Comparison of ENCODE assay signal across 23 cellular contexts in genomic region chr1:1153874-1154273, GRCh38. TPM values are rescaled to one million over a fixed set of nuclear protein-coding genes. Genes with fewer than 3 reads are reported as not detected.
DNase-seq lines count a peak whose midpoint lies in the region; ATAC-seq and TF ChIP-seq lines count a peak whose summit lies in the region.
"Had no signal": no experiment of that assay in that cellular context is flagged by ENCODE, and none has a peak within 500 bp of the region (broad histone marks: within the 10 kb centered on the region; RNA-seq: fewer than 3 reads in every experiment).

No MANE protein-coding gene starts in this region.

- no peak overlapping the region for H3K27ac ChIP-seq in liver (ENCODE audit: low read depth in 1 of 2, low read length in 2 of 2)
- peak overlapping the region in 4 of 5 donors; percentile 7 to 52 (median 12) for H3K27ac ChIP-seq in stomach
- H3K27ac ChIP-seq in endodermal cell (ENCODE audit: low read depth, low read length) = no peak overlapping the region
- H3K27ac ChIP-seq: psoas muscle, upper lobe of left lung had no signal

- H3K36me3 ChIP-seq in liver (ENCODE audit: control insufficient read depth in 4 of 4, insufficient read depth in 3 of 4, low read depth in 1 of 4, low read length in 3 of 4) = no peaks in the 10 kb centered on the region
- H3K36me3 ChIP-seq in stomach = no peaks in the 10 kb centered on the region
- no peaks in the 10 kb centered on the region for H3K36me3 ChIP-seq in endodermal cell (ENCODE audit: control insufficient read depth, insufficient read depth, low read length)
- H3K36me3 ChIP-seq: upper lobe of left lung had no signal

- H3K4me1 ChIP-seq in liver (ENCODE audit: control insufficient read depth in 4 of 4, insufficient read depth in 4 of 4, low read length in 3 of 4) = peaks cover 4 to 13% (median 7%) of the 10 kb centered on the region in 4 donors
- H3K4me1 ChIP-seq in stomach = peaks cover 13 to 39% (median 30%) of the 10 kb centered on the region in 4 donors
- H3K4me1 ChIP-seq in endodermal cell (ENCODE audit: control insufficient read depth, insufficient read depth, low read length) = peaks cover 4% of the 10 kb centered on the region

- H3K9ac ChIP-seq in liver (ENCODE audit: low read depth in 1 of 2, low read length in 2 of 2) = no peak overlapping the region
- no peak overlapping the region for H3K9ac ChIP-seq in endodermal cell (ENCODE audit: extremely low read depth, low read length, poor library complexity, severe bottlenecking)

- DNase-seq in activated naive CD4-positive, alpha-beta T cell treated with anti-CD3 and anti-CD28 coated beads, Interleukin-2, amount 10 ng/mL, durations not matched to agents 7 days and 5 days = no peak
- DNase-seq in activated naive CD4-positive, alpha-beta T cell treated with anti-CD3 and anti-CD28 coated beads, Interleukin-2, amount 50 U/mL, for 72 hours (ENCODE audit: low spot score in 2 of 2) = no peak
- DNase-seq in central memory CD8-positive, alpha-beta T cell (ENCODE audit: low spot score in 2 of 2) = no peak
- DNase-seq in stomach = no peak
- DNase-seq in DMS153 (lab: John Stamatoyannopoulos, UW) = no peak
- no peak for DNase-seq in endodermal cell
- DNase-seq: activated CD4-positive, alpha-beta T cell treated with anti-CD3 and anti-CD28 coated beads, Interleukin-2, amount 50 U/mL, for 4 hours; activated T-cell treated with anti-CD3 and anti-CD28 coated beads, Interleukin-2, amount 50 U/mL, for 48 hours; EL; NCI-H1436; NCI-H774; psoas muscle; stimulated activated CD4-positive, alpha-beta T cell treated with anti-CD3 and anti-CD28 coated beads, Interleukin-12 subunit alpha, Interleukin-12 subunit beta, amount 100 ng/mL, for 4 hours; stimulated activated naive CD4-positive, alpha-beta T cell treated with Interleukin-2 at 50 U/mL for 16 hours; upper lobe of left lung had no signal

- no peak overlapping the region for H3K4me3 Mint-ChIP-seq in activated naive CD4-positive, alpha-beta T cell treated with anti-CD3 and anti-CD28 coated beads, Interleukin-2, amount 10 ng/mL, durations not matched to agents 7 days and 5 days
- no peak overlapping the region for H3K4me3 Mint-ChIP-seq in central memory CD8-positive, alpha-beta T cell
- H3K4me3 Mint-ChIP-seq in endodermal cell = no peak overlapping the region

- H3K9me3 ChIP-seq in liver (ENCODE audit: control insufficient read depth in 4 of 4, low read length in 3 of 4) (no peaks in the 10 kb centered on the region), stomach (no peaks in the 10 kb centered on the region), endodermal cell (ENCODE audit: control insufficient read depth, low read length) (peaks cover 13% of the 10 kb centered on the region)
- H3K9me3 ChIP-seq: psoas muscle, upper lobe of left lung had no signal

- no peak for TF ChIP-seq POLR2A in stomach (IDR thresholded peaks at IDR 0.05)

- H3K4me1 Mint-ChIP-seq in activated naive CD4-positive, alpha-beta T cell treated with anti-CD3 and anti-CD28 coated beads, Interleukin-2, amount 10 ng/mL, durations not matched to agents 7 days and 5 days = peaks cover 3% of the 10 kb centered on the region
- H3K4me1 Mint-ChIP-seq in central memory CD8-positive, alpha-beta T cell = peaks cover 11% of the 10 kb centered on the region
- H3K4me1 Mint-ChIP-seq in endodermal cell = no peaks in the 10 kb centered on the region

- peak overlapping the region; percentile 0 for H3K27ac Mint-ChIP-seq in activated naive CD4-positive, alpha-beta T cell treated with anti-CD3 and anti-CD28 coated beads, Interleukin-2, amount 10 ng/mL, durations not matched to agents 7 days and 5 days
- H3K27ac Mint-ChIP-seq in activated naive CD4-positive, alpha-beta T cell treated with anti-CD3 and anti-CD28 coated beads, Interleukin-2, amount 50 U/mL, for 72 hours = peak overlapping the region in 1 of 2 donors; percentile 87
- H3K27ac Mint-ChIP-seq in central memory CD8-positive, alpha-beta T cell (ENCODE audit: low read depth) = peak overlapping the region; percentile 92
- no peak overlapping the region for H3K27ac Mint-ChIP-seq in endodermal cell

- TF ChIP-seq EP300 in stomach (IDR thresholded peaks at IDR 0.05) = no peak

- H3K36me3 Mint-ChIP-seq in activated naive CD4-positive, alpha-beta T cell treated with anti-CD3 and anti-CD28 coated beads, Interleukin-2, amount 10 ng/mL, durations not matched to agents 7 days and 5 days = peaks cover 5% of the 10 kb centered on the region
- H3K36me3 Mint-ChIP-seq in activated naive CD4-positive, alpha-beta T cell treated with anti-CD3 and anti-CD28 coated beads, Interleukin-2, amount 50 U/mL, for 72 hours = peaks cover 12 to 25% of the 10 kb centered on the region in 2 donors
- peaks cover 6% of the 10 kb centered on the region for H3K36me3 Mint-ChIP-seq in central memory CD8-positive, alpha-beta T cell (ENCODE audit: insufficient read depth)
- no peaks in the 10 kb centered on the region for H3K36me3 Mint-ChIP-seq in endodermal cell (ENCODE audit: low read depth)

- TF ChIP-seq RAD21 in liver (IDR thresholded peaks at IDR 0.05) = peak in 1 of 2 donors; percentile 56

- no peaks in the 10 kb centered on the region for H3K27me3 ChIP-seq in liver (ENCODE audit: control insufficient read depth in 4 of 4, insufficient read depth in 4 of 4, low read length in 3 of 4)
- no peaks in the 10 kb centered on the region for H3K27me3 ChIP-seq in stomach
- H3K27me3 ChIP-seq in endodermal cell (ENCODE audit: control insufficient read depth, insufficient read depth, low read length, poor library complexity, severe bottlenecking) = no peaks in the 10 kb centered on the region
- H3K27me3 ChIP-seq: upper lobe of left lung had no signal

- no peak for ATAC-seq in activated naive CD4-positive, alpha-beta T cell treated with anti-CD3 and anti-CD28 coated beads, Interleukin-2, amount 50 U/mL, for 72 hours
- no peak for ATAC-seq in central memory CD8-positive, alpha-beta T cell (replicated peaks; ENCODE audit: extremely low read depth, poor library complexity, severe bottlenecking)
- no peak for ATAC-seq in HG02623 (IDR thresholded peaks at IDR 0.05; ENCODE audit: unreplicated experiment)
- ATAC-seq: psoas muscle, SK-N-SH treated with all-trans-retinoic acid at 6 μM for 48 hours had no signal

- 28% methylated on average over 4 of the region's 4 CpGs for WGBS in liver
- 24 to 54% (median 29%) methylated on average over 4 of the region's 4 CpGs for WGBS in stomach, 5 donors
- 85 to 90% methylated on average over 4 of the region's 4 CpGs for WGBS in endodermal cell (ENCODE audit: insufficient coverage in 1 of 2, insufficient read length in 1 of 2), 2 experiments

- intact Hi-C loops in stomach (cut with DNase I; ENCODE audit: low total_unique reads) = no loop called here

- TF ChIP-seq CTCF in liver (IDR thresholded peaks at IDR 0.05; ENCODE audit: low read depth, low read length, missing input control) (no peak), stomach (IDR thresholded peaks at IDR 0.05) (no peak), endodermal cell (conservative IDR thresholded peaks at IDR 0.05) (no peak)

- H3K4me3 ChIP-seq in liver (ENCODE audit: low read depth in 1 of 3, low read length in 3 of 3) = no peak overlapping the region
- H3K4me3 ChIP-seq in stomach = no peak overlapping the region
- H3K4me3 ChIP-seq in endodermal cell (ENCODE audit: low read length) = no peak overlapping the region
- H3K4me3 ChIP-seq: psoas muscle, upper lobe of left lung had no signal

- H3K27me3 Mint-ChIP-seq in activated naive CD4-positive, alpha-beta T cell treated with anti-CD3 and anti-CD28 coated beads, Interleukin-2, amount 10 ng/mL, durations not matched to agents 7 days and 5 days = peaks cover 15% of the 10 kb centered on the region
- H3K27me3 Mint-ChIP-seq in central memory CD8-positive, alpha-beta T cell = no peaks in the 10 kb centered on the region
- peaks cover 21% of the 10 kb centered on the region for H3K27me3 Mint-ChIP-seq in endodermal cell (ENCODE audit: insufficient read depth)

- H3K9me3 Mint-ChIP-seq in activated naive CD4-positive, alpha-beta T cell treated with anti-CD3 and anti-CD28 coated beads, Interleukin-2, amount 10 ng/mL, durations not matched to agents 7 days and 5 days = peaks cover 25% of the 10 kb centered on the region
- H3K9me3 Mint-ChIP-seq in activated naive CD4-positive, alpha-beta T cell treated with anti-CD3 and anti-CD28 coated beads, Interleukin-2, amount 50 U/mL, for 72 hours = peaks cover 15 to 29% of the 10 kb centered on the region in 2 donors
- H3K9me3 Mint-ChIP-seq in central memory CD8-positive, alpha-beta T cell = peaks cover 22% of the 10 kb centered on the region
- peaks cover 23% of the 10 kb centered on the region for H3K9me3 Mint-ChIP-seq in endodermal cell

- CTCF ChIA-PET in activated naive CD4-positive, alpha-beta T cell treated with anti-CD3 and anti-CD28 coated beads, Interleukin-2, amount 10 ng/mL, durations not matched to agents 7 days and 5 days (lab: Charles Lee) = no interaction called here

TF ChIP-seq in liver, 16 proteins besides CTCF, POLR2A, EP300 and RAD21 (continues in another document):
- TF ChIP-seq YY1 (IDR thresholded peaks at IDR 0.05) = peak; percentile 66
- TF ChIP-seq GABPA (IDR thresholded peaks at IDR 0.05 in 1 of 2, conservative IDR thresholded peaks at IDR 0.05 in 1 of 2) = peak in 1 of 2 donors; percentile 49
- TF ChIP-seq EGR1 (IDR thresholded peaks at IDR 0.05; ENCODE audit: low read depth in 2 of 2) = no peak
- TF ChIP-seq SP1 (IDR thresholded peaks at IDR 0.05) = peak; percentile 67

RNA-seq across cellular contexts. Expression of gene TTLL10, which starts 19.8 kb away (rescaled TPM):
- total RNA-seq in activated naive CD4-positive, alpha-beta T cell treated with anti-CD3 and anti-CD28 coated beads, Interleukin-2, amount 50 U/mL, for 72 hours = not detected
- total RNA-seq in liver (not detected), stomach (1 to 10 TPM in 1 of 5 donors, not detected in 4; 6.4 TPM), endodermal cell (1 to 10 TPM in 1 of 2 donors, under 1 TPM in 1; 0.93 to 1.2 TPM)
- polyA plus RNA-seq in liver (not detected), stomach (under 1 TPM in 2 of 3 donors, not detected in 1; 0.13 to 0.46 TPM)
- polyA plus RNA-seq in endodermal cell (2013, experiment 1 of 2) = 1.1 TPM
- 0.21 TPM for polyA plus RNA-seq in endodermal cell (2013, experiment 2 of 2)
- total RNA-seq: A172, frontal cortex, HT1080, lower leg skin, M059J had no signal

RNA-seq across cellular contexts. Expression of gene C1orf159, which starts 38.0 kb away (rescaled TPM):
- total RNA-seq in activated naive CD4-positive, alpha-beta T cell treated with anti-CD3 and anti-CD28 coated beads, Interleukin-2, amount 50 U/mL, for 72 hours = 10 to 100 TPM; 20.7 to 21.2 TPM
- total RNA-seq in liver = 1 to 10 TPM; 3.9 to 7.0 TPM
- polyA plus RNA-seq in liver = 1 to 10 TPM; 4.5 to 4.8 TPM
- total RNA-seq in stomach = 10 to 100 TPM; 15.8 to 67.0 (median 33.8) TPM
- 10 to 100 TPM; 10.2 to 17.1 (median 12.8) TPM for polyA plus RNA-seq in stomach
- 10 to 100 TPM; 23.1 to 29.5 TPM for total RNA-seq in endodermal cell
- 22.6 TPM for polyA plus RNA-seq in endodermal cell (2013, experiment 1 of 2)
- 22.5 TPM for polyA plus RNA-seq in endodermal cell (2013, experiment 2 of 2)

RNA-seq across cellular contexts. Expression of gene TNFRSF18, which starts 52.5 kb away (rescaled TPM):
- total RNA-seq in activated naive CD4-positive, alpha-beta T cell treated with anti-CD3 and anti-CD28 coated beads, Interleukin-2, amount 50 U/mL, for 72 hours = 100 to 1,000 TPM in 1 of 2 donors, 10 to 100 TPM in 1; 43.6 to 250 TPM
- total RNA-seq in liver (under 1 TPM in 1 of 2 donors, not detected in 1; 0.19 TPM), stomach (10 to 100 TPM in 1 of 5 donors, 1 to 10 TPM in 1, not detected in 3; 1.7 to 11.9 TPM), endodermal cell (1 to 10 TPM in 1 of 2 donors, under 1 TPM in 1; 0.95 to 1.7 TPM)
- polyA plus RNA-seq in liver (under 1 TPM; 0.17 to 0.24 TPM), stomach (1 to 10 TPM in 1 of 3 donors, under 1 TPM in 1, not detected in 1; 0.37 to 3.6 TPM)
- not detected for polyA plus RNA-seq in endodermal cell (2013, experiment 1 of 2)
- 0.25 TPM for polyA plus RNA-seq in endodermal cell (2013, experiment 2 of 2)
- total RNA-seq: A172, frontal cortex, HT1080, M059J had no signal

Comparison
In these comparisons a context has a peak if more than half of its experiments do, and no peak if none do; other contexts are left out.
1. H3K27ac ChIP-seq: peak in stomach (4 of 5); none in liver (0 of 2) and endodermal cell (single experiment).